9 cellular contexts compared by ENCODE assay signal in genomic region chr5:78693339-78693738, GRCh38.
"Had no signal": no experiment of that assay in that cellular context is flagged by ENCODE, and none has a peak within 500 bp of the region (broad histone marks: within the 10 kb centered on the region; RNA-seq: fewer than 3 reads in every experiment).

No MANE protein-coding gene starts in this region.

- FAIRE-seq: H1, H54, HepG2 had no signal

- H3K27ac Mint-ChIP-seq: GM23338, H9, IgD-negative memory B cell had no signal

- H3K4me2 ChIP-seq: GM23338 had no signal

- H3K27ac ChIP-seq: HL-60 had no signal

- H3K27me3 Mint-ChIP-seq: IgD-negative memory B cell had no signal

- DNase-seq: H9, HCEC 1CT, KG1 had no signal

- H3K4me3 Mint-ChIP-seq: GM23338, H9, IgD-negative memory B cell had no signal

- H3K4me3 ChIP-seq: GM23338 had no signal

- H2AFZ ChIP-seq: GM23338 had no signal

- ATAC-seq: GM23338, HepG2 had no signal
